8 cellular contexts compared by ENCODE assay signal in the genomic region with DNA sequence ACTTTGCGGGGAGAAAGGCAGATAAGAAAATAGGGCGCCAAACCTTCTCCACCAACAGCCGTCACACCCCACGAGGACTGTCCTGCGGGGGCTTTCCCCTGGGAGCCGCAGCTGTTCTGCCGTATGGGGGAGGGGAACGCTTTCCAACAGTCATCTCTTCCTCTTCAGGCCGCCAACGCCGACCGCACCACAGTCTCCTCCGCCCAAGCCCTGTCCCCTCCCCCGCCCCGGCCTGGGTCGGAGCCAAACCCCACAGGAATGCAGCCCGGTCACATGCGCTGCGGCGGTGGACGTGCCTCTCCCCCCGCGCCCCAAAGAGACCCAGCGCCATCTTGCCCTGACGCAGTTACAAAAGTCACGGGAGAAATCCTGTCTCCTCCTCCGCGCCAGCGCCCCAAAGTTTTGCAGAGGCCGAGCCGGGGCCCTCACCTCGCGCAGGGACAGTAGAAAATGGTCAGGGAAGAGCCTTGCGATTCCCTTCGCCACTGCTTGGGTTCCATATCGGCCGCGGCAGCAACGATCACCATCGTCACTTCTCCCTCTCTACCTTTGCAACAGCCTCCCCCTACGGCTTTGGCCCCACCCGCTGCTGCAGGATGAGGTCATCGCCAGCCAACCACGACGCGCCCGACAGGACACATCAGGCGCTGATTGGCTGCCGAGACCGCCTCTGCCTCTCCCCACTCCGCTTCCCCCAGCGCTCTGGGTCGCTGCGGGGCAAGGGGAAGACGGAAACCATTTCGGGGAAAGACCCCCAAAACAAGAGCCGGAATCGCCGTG. TPM values are rescaled to one million over a fixed set of nuclear protein-coding genes. Genes with fewer than 3 reads are reported as not detected.
A peak's percentile ranks its signal among the peaks of the same experiment; 100 is the strongest.
DNase-seq lines count a peak whose midpoint lies in the region; ATAC-seq lines count a peak whose summit lies in the region.

No MANE protein-coding gene starts in this region.

- ATAC-seq in GM19351 (IDR thresholded peaks at IDR 0.05; ENCODE audit: unreplicated experiment) (peak; percentile 57), HG03520 (IDR thresholded peaks at IDR 0.05; ENCODE audit: unreplicated experiment) (peak; percentile 63), left lobe of liver (peak; percentile 83)

- DNase-seq in C1 segment of cervical spinal cord (lab: John Stamatoyannopoulos, UW) (peak; percentile 94 to 100 (median 99)), NCI-H526 treated with DMSO at 0.1 percent for 48 hours (lab: John Stamatoyannopoulos, UW) (peak; percentile 97), dedifferentiated amniotic fluid mesenchymal stem cell (ENCODE audit: extremely low spot score) (peak; percentile 98), left lobe of liver (ENCODE audit: low spot score) (peak; percentile 99)
- DNase-seq in activated CD4-positive, alpha-beta T cell treated with anti-CD3 and anti-CD28 coated beads, Interleukin-2, amount 50 U/mL, for 1 hour, result peak; percentile 100
- peak; percentile 99 to 100 for DNase-seq in stimulated activated CD4-positive, alpha-beta T cell treated with anti-CD3 and anti-CD28 coated beads, Interleukin-2, amount 100 ng/mL, for 24 hours

RNA-seq across cellular contexts. Expression of gene KMT2E, which starts 1.3 kb away (rescaled TPM):
- total RNA-seq in left lobe of liver, result 22.9 TPM

Comparison
In these comparisons a context has a peak if more than half of its experiments do, and no peak if none do; other contexts are left out.
1. Peak in every context shown above with its lines: DNase-seq and ATAC-seq.